Comparison of ENCODE assay signal across 29 cellular contexts in the genomic region with DNA sequence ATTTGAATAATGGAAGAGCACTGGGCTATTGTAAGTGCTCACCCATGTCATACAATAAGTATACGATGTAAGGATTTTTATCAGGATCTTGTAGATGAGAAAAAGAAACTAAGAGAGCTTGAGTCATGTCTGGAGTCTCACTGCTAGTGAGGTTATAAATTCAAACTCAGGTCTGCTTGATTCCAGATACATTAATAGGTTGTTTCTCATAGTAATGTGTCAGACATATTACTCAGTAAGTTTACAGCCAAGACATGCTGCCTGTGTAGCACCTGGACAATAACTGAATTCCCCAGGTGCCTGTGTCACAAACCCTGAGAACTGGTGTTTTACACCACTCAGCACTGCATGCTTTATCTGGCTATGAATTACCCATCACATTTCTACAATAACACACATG.
DNase-seq lines count a peak whose midpoint lies in the region; ATAC-seq, FAIRE-seq and TF ChIP-seq lines count a peak whose summit lies in the region.
"Had no signal": no experiment of that assay in that cellular context is flagged by ENCODE, and none has a peak within 500 bp of the region (broad histone marks: within the 10 kb centered on the region; RNA-seq: fewer than 3 reads in every experiment).

No MANE protein-coding gene starts in this region.

- TF ChIP-seq CTCF in Loucy (conservative IDR thresholded peaks at IDR 0.05; ENCODE audit: low read length), result no peak
- TF ChIP-seq CTCF in PC-3 (conservative IDR thresholded peaks at IDR 0.05; ENCODE audit: low read depth, low read length), result no peak
- no peak for TF ChIP-seq CTCF in foreskin keratinocyte (conservative IDR thresholded peaks at IDR 0.05)
- TF ChIP-seq CTCF in right atrium auricular region (IDR thresholded peaks at IDR 0.05), result no peak

- H3K27ac ChIP-seq in PC-3 (ENCODE audit: low read length) (no peak overlapping the region), foreskin keratinocyte (peak overlapping the region; percentile 64), right atrium auricular region (no peak overlapping the region)
- H3K27ac ChIP-seq: RWPE1 had no signal

- no peak for TF ChIP-seq POLR2A in H54 (IDR thresholded peaks at IDR 0.05; ENCODE audit: low read depth, low read length)

- H3K9me3 ChIP-seq in Loucy (ENCODE audit: insufficient read depth, low read depth, low read length) (no peaks in the 10 kb centered on the region), PC-3 (ENCODE audit: low read length) (no peaks in the 10 kb centered on the region), right atrium auricular region (no peaks in the 10 kb centered on the region)

- peak; percentile 6 for FAIRE-seq in H54 (lab: Jason Lieb, UNC)
- FAIRE-seq: GM12892, GM19239, HTR-8/SVneo, K562 had no signal

- H4K20me1 ChIP-seq in Loucy (ENCODE audit: insufficient read depth, low read length, poor library complexity, severe bottlenecking), result no peaks in the 10 kb centered on the region
- no peaks in the 10 kb centered on the region for H4K20me1 ChIP-seq in PC-3 (ENCODE audit: low read length)

- H3K4me1 ChIP-seq in Loucy (ENCODE audit: insufficient read depth, low read length, poor library complexity, severe bottlenecking) (no peaks in the 10 kb centered on the region), PC-3 (ENCODE audit: insufficient read depth, low read length) (no peaks in the 10 kb centered on the region), foreskin keratinocyte (no peaks in the 10 kb centered on the region), right atrium auricular region (no peaks in the 10 kb centered on the region)

- H3K4me3 ChIP-seq in Loucy (ENCODE audit: low read length, poor library complexity, severe bottlenecking), result no peak overlapping the region
- no peak overlapping the region for H3K4me3 ChIP-seq in PC-3 (ENCODE audit: low read length)
- H3K4me3 ChIP-seq in right atrium auricular region, result no peak overlapping the region
- H3K4me3 ChIP-seq: K562, MG63 had no signal

- H3K27me3 Mint-ChIP-seq in activated CD4-positive, alpha-beta T cell treated with anti-CD3 and anti-CD28 coated beads, Interleukin-2, amount 10 ng/mL, durations not matched to agents 24 days and 14 days, result no peaks in the 10 kb centered on the region
- H3K27me3 Mint-ChIP-seq: CD4-positive, alpha-beta memory T cell had no signal

- H3K27me3 ChIP-seq in Loucy (ENCODE audit: insufficient read depth, low read length, poor library complexity, severe bottlenecking) (no peaks in the 10 kb centered on the region), PC-3 (ENCODE audit: low read length) (no peaks in the 10 kb centered on the region), foreskin keratinocyte (no peaks in the 10 kb centered on the region), right atrium auricular region (no peaks in the 10 kb centered on the region)
- H3K27me3 ChIP-seq: MG63 had no signal

- no peaks in the 10 kb centered on the region for H3K4me1 Mint-ChIP-seq in activated CD4-positive, alpha-beta T cell treated with anti-CD3 and anti-CD28 coated beads, Interleukin-2, amount 10 ng/mL, durations not matched to agents 24 days and 14 days
- H3K4me1 Mint-ChIP-seq: CD4-positive, alpha-beta memory T cell had no signal

- no TSS peak for BruUV-seq in PC-3 (replicated peaks; lab: Mats Ljungman, UMichigan)

- H3K36me3 ChIP-seq in Loucy (ENCODE audit: insufficient read depth, low read length) (no peaks in the 10 kb centered on the region), PC-3 (ENCODE audit: low read depth, low read length) (no peaks in the 10 kb centered on the region), right atrium auricular region (no peaks in the 10 kb centered on the region)
- H3K36me3 ChIP-seq: MG63 had no signal

- H2AFZ ChIP-seq in Loucy (ENCODE audit: low read length) (peak overlapping the region; percentile 51; the same call in 1 of the 2 replicates), PC-3 (ENCODE audit: low read length) (no peak overlapping the region)

- H3K79me2 ChIP-seq in Loucy (ENCODE audit: insufficient read depth, low read length), result no peaks in the 10 kb centered on the region
- no peaks in the 10 kb centered on the region for H3K79me2 ChIP-seq in PC-3 (ENCODE audit: low read length)

- intact Hi-C loops in PC-3 (cut with micrococcal nuclease), result no loop called here
- intact Hi-C loops in activated CD4-positive, alpha-beta T cell treated with anti-CD3 and anti-CD28 coated beads, Interleukin-2, amount 10 ng/mL, durations not matched to agents 24 days and 14 days (cut with micrococcal nuclease), result no loop called here

- DNase-seq in H54 (ENCODE audit: insufficient read length, low spot score), result no peak
- DNase-seq in PC-3, result peak; percentile 14
- DNase-seq in foreskin keratinocyte, result peak; percentile 77 to 92
- no peak for DNase-seq in activated CD4-positive, alpha-beta T cell treated with anti-CD3 and anti-CD28 coated beads, Interleukin-2, amount 10 ng/mL, durations not matched to agents 24 days and 14 days
- no peak for DNase-seq in right atrium auricular region (ENCODE audit: low spot score)
- no peak for DNase-seq in ecto neural progenitor cell (ENCODE audit: low spot score)
- DNase-seq: C1 segment of cervical spinal cord; CD4-positive, alpha-beta memory T cell; COR-L47; DMS 273 treated with DMSO at 0.1 percent for 48 hours; DMS79; EL; GF-D8; Kasumi-1; MG63; NCI-H1105 treated with DMSO at 0.1 percent for 48 hours; NCI-H2029; NCI-H2227 treated with DMSO at 0.1 percent for 48 hours; NCI-H510A treated with DMSO at 0.1 percent for 48 hours; NCI-H774; SHP77 treated with DMSO at 0.1 percent for 48 hours; T-helper 1 cell had no signal

- no peak overlapping the region for H3K27ac Mint-ChIP-seq in activated CD4-positive, alpha-beta T cell treated with anti-CD3 and anti-CD28 coated beads, Interleukin-2, amount 10 ng/mL, durations not matched to agents 24 days and 14 days
- H3K27ac Mint-ChIP-seq: CD4-positive, alpha-beta memory T cell had no signal

- POLR2A ChIA-PET in PC-3 (lab: Charles Lee; ENCODE audit: unreplicated experiment), result no interaction called here

- no peak overlapping the region for H3K9ac ChIP-seq in Loucy (ENCODE audit: low read depth, low read length, poor library complexity, severe bottlenecking)
- no peak overlapping the region for H3K9ac ChIP-seq in PC-3 (ENCODE audit: low read length)

- no peaks in the 10 kb centered on the region for H3F3A ChIP-seq in Loucy (ENCODE audit: low read depth)
- no peaks in the 10 kb centered on the region for H3F3A ChIP-seq in PC-3 (ENCODE audit: low read length, unreplicated experiment)

- H3K4me2 ChIP-seq in Loucy (ENCODE audit: low read depth, low read length, poor library complexity, severe bottlenecking) (peak overlapping the region; percentile 12), PC-3 (ENCODE audit: low read length) (no peak overlapping the region)

- H3K4me3 Mint-ChIP-seq in activated CD4-positive, alpha-beta T cell treated with anti-CD3 and anti-CD28 coated beads, Interleukin-2, amount 10 ng/mL, durations not matched to agents 24 days and 14 days, result no peak overlapping the region
- H3K4me3 Mint-ChIP-seq: CD4-positive, alpha-beta memory T cell had no signal

- CTCF ChIA-PET in PC-3 (lab: Charles Lee), result no interaction called here

- no peaks in the 10 kb centered on the region for H3K9me3 Mint-ChIP-seq in activated CD4-positive, alpha-beta T cell treated with anti-CD3 and anti-CD28 coated beads, Interleukin-2, amount 10 ng/mL, durations not matched to agents 24 days and 14 days

- peak; percentile 27; the same call in 1 of the 2 replicates for ATAC-seq in PC-3
- ATAC-seq in foreskin keratinocyte, result peak; percentile 99
- ATAC-seq: K562, Panc1 had no signal

- H3K36me3 Mint-ChIP-seq in activated CD4-positive, alpha-beta T cell treated with anti-CD3 and anti-CD28 coated beads, Interleukin-2, amount 10 ng/mL, durations not matched to agents 24 days and 14 days (ENCODE audit: low read depth), result no peaks in the 10 kb centered on the region
- H3K36me3 Mint-ChIP-seq: CD4-positive, alpha-beta memory T cell had no signal

- no peaks in the 10 kb centered on the region for H3K9me2 ChIP-seq in Loucy (replicated peaks; ENCODE audit: low read depth, low read length)
- no peaks in the 10 kb centered on the region for H3K9me2 ChIP-seq in PC-3 (replicated peaks; ENCODE audit: low read length)

Comparison
In these comparisons a context has a peak if more than half of its experiments do, and no peak if none do; other contexts are left out.
1. DNase-seq: peak in PC-3 (single experiment) and foreskin keratinocyte (2 of 2); none in H54 (single experiment), activated CD4-positive, alpha-beta T cell treated with anti-CD3 and anti-CD28 coated beads, Interleukin-2, amount 10 ng/mL, durations not matched to agents 24 days and 14 days (single experiment), right atrium auricular region (single experiment) and ecto neural progenitor cell (single experiment).